Comparison of ENCODE assay signal across 10 cellular contexts in the genomic region with DNA sequence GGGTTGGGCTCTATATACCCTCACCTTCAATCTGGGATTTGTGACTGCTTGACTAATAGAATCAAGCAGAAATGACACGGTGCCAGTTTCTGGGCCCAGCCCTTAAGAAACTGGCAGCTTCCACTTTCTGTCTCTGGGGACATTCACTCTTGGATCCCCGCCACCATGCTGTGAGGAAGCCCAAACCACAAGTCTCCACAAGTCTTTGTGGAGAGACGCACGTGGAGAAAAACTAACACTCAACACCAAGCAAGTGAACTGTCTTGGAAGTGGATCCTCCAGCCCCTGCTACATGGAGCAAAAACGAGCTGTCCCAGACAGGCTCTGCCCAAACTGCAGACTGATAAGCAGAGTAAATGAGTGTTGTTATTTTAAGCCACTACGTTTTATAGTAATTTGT. TPM values are rescaled to one million over a fixed set of nuclear protein-coding genes. Genes with fewer than 3 reads are reported as not detected.
DNase-seq lines count a peak whose midpoint lies in the region; ATAC-seq and TF ChIP-seq lines count a peak whose summit lies in the region.
"Had no signal": no experiment of that assay in that cellular context is flagged by ENCODE, and none has a peak within 500 bp of the region (broad histone marks: within the 10 kb centered on the region; RNA-seq: fewer than 3 reads in every experiment).

No MANE protein-coding gene starts in this region.

- no peak for DNase-seq in SK-N-MC (ENCODE audit: low read depth, low spot score)
- DNase-seq in fibroblast of pulmonary artery (ENCODE audit: low read depth): peak; percentile 92
- no peak for DNase-seq in gastrocnemius medialis
- DNase-seq in anterior cingulate cortex (lab: John Stamatoyannopoulos, UW): no peak
- DNase-seq in RKO (ENCODE audit: low spot score): no peak
- DNase-seq in activated CD4-positive, alpha-beta T cell treated with anti-CD3 and anti-CD28 coated beads for 48 hours: no peak
- DNase-seq: activated naive CD4-positive, alpha-beta T cell; CD8-positive, alpha-beta T cell had no signal

- H3K36me3 ChIP-seq in SK-N-MC (ENCODE audit: insufficient read depth, low read length): 0 out of 2 replicates have a peak, but pooled peaks cover 3% of the 10 kb centered on the region
- no peaks in the 10 kb centered on the region for H3K36me3 ChIP-seq in gastrocnemius medialis

- TF ChIP-seq CTCF in C4-2B (conservative IDR thresholded peaks at IDR 0.05) (no peak), fibroblast of pulmonary artery (IDR thresholded peaks at IDR 0.05; ENCODE audit: low read length, missing control alignments) (no peak), gastrocnemius medialis (IDR thresholded peaks at IDR 0.05 in 4 of 5, conservative IDR thresholded peaks at IDR 0.05 in 1 of 5) (no peak)

- in situ Hi-C loops in gastrocnemius medialis (cut with MboI; ENCODE audit: low sequenced_read_pairs in 4 of 4): no loop called here

- no peak for TF ChIP-seq POLR2A in gastrocnemius medialis (IDR thresholded peaks at IDR 0.05)

- no peaks in the 10 kb centered on the region for H3K4me1 ChIP-seq in gastrocnemius medialis

- peak overlapping the region; percentile 91 for H3K4me3 ChIP-seq in SK-N-MC
- no peak overlapping the region for H3K4me3 ChIP-seq in fibroblast of pulmonary artery (replicated peaks; ENCODE audit: low read depth, low read length)
- H3K4me3 ChIP-seq in gastrocnemius medialis: no peak overlapping the region

- peaks cover 0 to 7% (median 5%) of the 10 kb centered on the region in 3 donors for H3K27me3 ChIP-seq in gastrocnemius medialis

- intact Hi-C loops in gastrocnemius medialis (cut with DNase I; ENCODE audit: low total_unique reads): no loop called here

- H3K9ac ChIP-seq in SK-N-MC (ENCODE audit: insufficient read length): no peak overlapping the region

- H3K9me3 ChIP-seq in SK-N-MC (ENCODE audit: low read depth, low read length) (no peaks in the 10 kb centered on the region), gastrocnemius medialis (no peaks in the 10 kb centered on the region)

- ATAC-seq in gastrocnemius medialis (no peak), HG03565 (IDR thresholded peaks at IDR 0.05; ENCODE audit: unreplicated experiment) (no peak)
- ATAC-seq: CD8-positive, alpha-beta T cell had no signal

- peak overlapping the region; percentile 24; the same call in 1 of the 2 replicates for H3K27ac ChIP-seq in C4-2B
- H3K27ac ChIP-seq in SK-N-MC: no peak overlapping the region
- peak overlapping the region; percentile 46 to 69 (median 57) for H3K27ac ChIP-seq in gastrocnemius medialis

RNA-seq across cellular contexts. Expression of a gene that starts 1.1 kb away (rescaled TPM):
- total RNA-seq in gastrocnemius medialis: 1 to 10 TPM; 1.4 to 8.4 (median 2.6) TPM
- total RNA-seq: CD8-positive, alpha-beta T cell had no signal
